9 cellular contexts compared by ENCODE assay signal in genomic region chr2:96142217-96143113, GRCh38. TPM values are rescaled to one million over a fixed set of nuclear protein-coding genes. Genes with fewer than 3 reads are reported as not detected.
DNase-seq lines count a peak whose midpoint lies in the region; ATAC-seq and TF ChIP-seq lines count a peak whose summit lies in the region.
"Had no signal": no experiment of that assay in that cellular context is flagged by ENCODE, and none has a peak within 500 bp of the region (broad histone marks: within the 10 kb centered on the region; RNA-seq: fewer than 3 reads in every experiment).

No MANE protein-coding gene starts in this region.

- TF ChIP-seq CTCF in stomach (IDR thresholded peaks at IDR 0.05) (no peak), testis (IDR thresholded peaks at IDR 0.05) (no peak)

- peak; percentile 70 for DNase-seq in activated CD4-positive, CD25-positive, alpha-beta regulatory T cell treated with anti-CD3 and anti-CD28 coated beads, Interleukin-2, amount 50 U/mL, for 72 hours
- peak; percentile 69 for DNase-seq in effector CD4-positive, alpha-beta T cell
- DNase-seq in stimulated activated CD8-positive, alpha-beta memory T cell treated with anti-CD3 and anti-CD28 coated beads, Interleukin-2, amount 100 ng/mL, for 48 hours (ENCODE audit: low read depth in 2 of 2): peak; percentile 78 to 80
- DNase-seq in GDM1 (lab: John Stamatoyannopoulos, UW) (no peak), stomach (no peak), testis (no peak)

- 85 to 89% (median 86%) methylated on average over 15 to 26 of the region's 26 CpGs for WGBS in stomach, 5 donors
- 68 to 75% methylated on average over 8 to 26 of the region's 26 CpGs for WGBS in testis, 2 donors

- H3K27ac ChIP-seq in stomach: peak overlapping the region in 1 of 5 donors; percentile 75
- no peak overlapping the region for H3K27ac ChIP-seq in testis

- no peak for ATAC-seq in HG03280 (IDR thresholded peaks at IDR 0.05; ENCODE audit: unreplicated experiment)

- TF ChIP-seq POLR2A in GM19193 (IDR thresholded peaks at IDR 0.05; ENCODE audit: extremely low read depth, insufficient read depth, insufficient read length) (peak; percentile 83), stomach (IDR thresholded peaks at IDR 0.05) (no peak), testis (IDR thresholded peaks at IDR 0.05) (no peak)

- H3K36me3 ChIP-seq in stomach: no peaks in the 10 kb centered on the region
- H3K36me3 ChIP-seq in testis (ENCODE audit: low read depth, missing control alignments): no peaks in the 10 kb centered on the region

- intact Hi-C loops in stomach (cut with DNase I; ENCODE audit: low total_unique reads): no loop called here
- intact Hi-C loops in testis (cut with DNase I; ENCODE audit: low total_unique reads): no loop called here

- peak overlapping the region in 1 of 4 donors; percentile 68 for H3K4me3 ChIP-seq in stomach
- no peak overlapping the region for H3K4me3 ChIP-seq in testis

- peaks cover 0 to 12% (median 0%) of the 10 kb centered on the region in 3 donors for H3K27me3 ChIP-seq in stomach
- H3K27me3 ChIP-seq in testis: no peaks in the 10 kb centered on the region

- H3K9me3 ChIP-seq in stomach (no peaks in the 10 kb centered on the region), testis (no peaks in the 10 kb centered on the region)

- peaks cover 14 to 50% (median 37%) of the 10 kb centered on the region in 4 donors for H3K4me1 ChIP-seq in stomach
- H3K4me1 ChIP-seq in testis: peaks cover 25% of the 10 kb centered on the region

- TF ChIP-seq EP300 in stomach (IDR thresholded peaks at IDR 0.05): no peak

RNA-seq across cellular contexts. Expression of gene DUSP2, which starts 2.8 kb away (rescaled TPM):
- total RNA-seq in stomach (1 to 10 TPM; 4.0 to 9.4 (median 8.1) TPM), testis (10 to 100 TPM in 1 of 2 donors, 1 to 10 TPM in 1; 6.3 to 16.5 TPM)
- polyA plus RNA-seq in stomach (1 to 10 TPM; 3.6 to 6.1 (median 4.7) TPM), testis (ENCODE audit: insufficient read depth, low read depth, low replicate concordance) (5.7 TPM)

RNA-seq across cellular contexts. Expression of gene ASTL, which starts 4.2 kb away (rescaled TPM):
- total RNA-seq in stomach (not detected), testis (1 to 10 TPM in 1 of 2 donors, under 1 TPM in 1; 0.87 to 1.6 TPM)
- polyA plus RNA-seq in stomach (under 1 TPM in 1 of 3 donors, not detected in 2; 0.08 TPM), testis (ENCODE audit: insufficient read depth, low read depth, low replicate concordance) (0.58 TPM)
- total RNA-seq: NCI-H460 had no signal

RNA-seq across cellular contexts. Expression of gene ADRA2B, which starts 26.1 kb away (rescaled TPM):
- total RNA-seq in stomach (1 to 10 TPM in 2 of 5 donors, under 1 TPM in 1, not detected in 2; 0.43 to 2.9 (median 2.0) TPM), testis (1 to 10 TPM; 2.4 to 2.6 TPM)
- polyA plus RNA-seq in stomach (under 1 TPM; 0.15 to 0.45 (median 0.19) TPM), testis (ENCODE audit: insufficient read depth, low read depth, low replicate concordance) (2.1 TPM)
- total RNA-seq: NCI-H460 had no signal

Comparison
In these comparisons a context has a peak if more than half of its experiments do, and no peak if none do; other contexts are left out.
1. DNase-seq: peak in activated CD4-positive, CD25-positive, alpha-beta regulatory T cell treated with anti-CD3 and anti-CD28 coated beads, Interleukin-2, amount 50 U/mL, for 72 hours (single experiment), effector CD4-positive, alpha-beta T cell (single experiment) and stimulated activated CD8-positive, alpha-beta memory T cell treated with anti-CD3 and anti-CD28 coated beads, Interleukin-2, amount 100 ng/mL, for 48 hours (2 of 2); none in GDM1 (single experiment), stomach (single experiment) and testis (single experiment).